ENCODE assay signal across 8 cellular contexts in genomic region chr6:116011520-116011919, GRCh38. TPM values are rescaled to one million over a fixed set of nuclear protein-coding genes. Genes with fewer than 3 reads are reported as not detected.
A peak's percentile ranks its signal among the peaks of the same experiment; 100 is the strongest.
DNase-seq lines count a peak whose midpoint lies in the region; ATAC-seq, FAIRE-seq and TF ChIP-seq lines count a peak whose summit lies in the region.

No MANE protein-coding gene starts in this region.

- no peak overlapping the region for H3K4me3 ChIP-seq in keratinocyte (ENCODE audit: control insufficient read depth in 2 of 3, extremely low read depth in 1 of 3, insufficient read depth in 2 of 3, low read depth in 1 of 3, low read length in 3 of 3)

- H3K4me1 Mint-ChIP-seq in nephron progenitor cell, result peaks cover 10% of the 10 kb centered on the region

- H3K4me3 Mint-ChIP-seq in nephron progenitor cell, result no peak overlapping the region

- TF ChIP-seq POLR2A in GM12892 (IDR thresholded peaks at IDR 0.05; ENCODE audit: low read depth, low read length), result no peak

- H3K27ac Mint-ChIP-seq in nephron progenitor cell, result no peak overlapping the region

- TF ChIP-seq CTCF in keratinocyte (optimal IDR thresholded peaks at IDR 0.05 in 1 of 3, IDR thresholded peaks at IDR 0.05 in 1 of 3, conservative IDR thresholded peaks at IDR 0.05 in 1 of 3; ENCODE audit: extremely low read depth in 1 of 3, insufficient read depth in 2 of 3, low read length in 3 of 3), result no peak
- TF ChIP-seq CTCF in nephron progenitor cell (IDR thresholded peaks at IDR 0.05), result no peak

- H3K36me3 Mint-ChIP-seq in nephron progenitor cell (ENCODE audit: low read depth), result no peaks in the 10 kb centered on the region

- peak; percentile 58 for ATAC-seq in GM21619 (IDR thresholded peaks at IDR 0.05; ENCODE audit: unreplicated experiment)

- DNase-seq in GM12892 (ENCODE audit: insufficient read length), result no peak
- DNase-seq in M059J (ENCODE audit: low read depth), result peak; percentile 60
- no peak for DNase-seq in keratinocyte (ENCODE audit: low read depth, low spot score)
- DNase-seq in nephron progenitor cell, result no peak
- no peak for DNase-seq in NCI-H1930 (lab: John Stamatoyannopoulos, UW)
- DNase-seq in posterior vena cava (ENCODE audit: low spot score), result no peak
- DNase-seq in 8988T, result no peak

- H3K27ac ChIP-seq in keratinocyte (ENCODE audit: control insufficient read depth, insufficient read depth, low read length), result peak overlapping the region; percentile 48

- H3K9me1 ChIP-seq in keratinocyte (ENCODE audit: control insufficient read depth, extremely low read depth, insufficient read depth, low read length), result no peaks in the 10 kb centered on the region

- H2AFZ ChIP-seq in keratinocyte (ENCODE audit: control insufficient read depth, low read length), result no peak overlapping the region

- no peaks in the 10 kb centered on the region for H3K36me3 ChIP-seq in keratinocyte (ENCODE audit: control insufficient read depth in 2 of 2, extremely low read depth in 1 of 2, insufficient read depth in 2 of 2, low read length in 2 of 2)

- H3K9ac ChIP-seq in keratinocyte (ENCODE audit: control insufficient read depth, extremely low read depth, insufficient read depth, low read length), result peak overlapping the region; percentile 6

- H4K20me1 ChIP-seq in keratinocyte (ENCODE audit: control insufficient read depth, extremely low read depth, insufficient read depth, low read length), result no peaks in the 10 kb centered on the region

- H3K27me3 Mint-ChIP-seq in nephron progenitor cell (ENCODE audit: low read depth, poor library complexity), result no peaks in the 10 kb centered on the region

- H3K9me3 ChIP-seq in keratinocyte (ENCODE audit: control insufficient read depth, low read depth, low read length), result no peaks in the 10 kb centered on the region

- no peaks in the 10 kb centered on the region for H3K9me3 Mint-ChIP-seq in nephron progenitor cell

- intact Hi-C loops in posterior vena cava (cut with DNase I), result no loop called here

- FAIRE-seq in GM12892 (lab: Jason Lieb, UNC), result peak; percentile 92
- FAIRE-seq in keratinocyte (lab: Jason Lieb, UNC), result peak; percentile 98

- no peaks in the 10 kb centered on the region for H3K27me3 ChIP-seq in keratinocyte (ENCODE audit: control insufficient read depth, extremely low read depth, insufficient read depth, low read length)

- peaks cover 37% of the 10 kb centered on the region for H3K4me1 ChIP-seq in keratinocyte (ENCODE audit: control insufficient read depth, extremely low read depth, insufficient read depth, low read length)

- no peaks in the 10 kb centered on the region for H3K79me2 ChIP-seq in keratinocyte (ENCODE audit: control insufficient read depth, insufficient read depth, low read length)

- peak overlapping the region; percentile 27 for H3K4me2 ChIP-seq in keratinocyte (ENCODE audit: control insufficient read depth, extremely low read depth, insufficient read depth, low read depth, low read length)

- dilution Hi-C loops in keratinocyte (cut with MboI; ENCODE audit: extremely low pct_ligation_motif_present, low sequenced_read_pairs), result no loop called here

RNA-seq across cellular contexts. Expression of gene FRK, which starts 49.2 kb away (rescaled TPM):
- 0.93 TPM for polyA plus RNA-seq in GM12892 (2012; ENCODE audit: missing spikeins)
- total RNA-seq in M059J (2014; rRNA removed; shearing (Covaris generic)), result 1.3 and 2.2 TPM in 2 replicates
- 1.9 to 2.4 TPM (median 2.4 TPM) in 3 replicates for polyA plus RNA-seq in keratinocyte
- polyA plus RNA-seq in keratinocyte (2011; ENCODE audit: low read depth), result 0.52 TPM
- 0.87 and 1.8 TPM in 2 replicates for polyA plus RNA-seq in keratinocyte (2011; cell fraction: cytosol; rRNA removed)
- polyA plus RNA-seq in keratinocyte (2011; cell fraction: nucleus; rRNA removed), result 2.5 and 3.5 TPM in 2 replicates
- polyA plus RNA-seq in keratinocyte (2012; ENCODE audit: low replicate concordance), result 0.72 and 1.2 TPM in 2 replicates
- polyA minus RNA-seq in keratinocyte, result 3.8 to 8.4 TPM (median 8.0 TPM) in 3 replicates
- 4.4 TPM for polyA minus RNA-seq in keratinocyte (2011; cell fraction: cytosol; rRNA and poly(A)+ RNA removed)
- 9.5 and 15.5 TPM in 2 replicates for polyA minus RNA-seq in keratinocyte (2011; cell fraction: nucleus; rRNA and poly(A)+ RNA removed)
- total RNA-seq in posterior vena cava, result 1 to 10 TPM; 5.1 to 8.3 TPM
